In genomic region chr7:91085175-91085574, GRCh38 we compare ENCODE assay signal across 14 cellular contexts.
"Had no signal": no experiment of that assay in that cellular context is flagged by ENCODE, and none has a peak within 500 bp of the region (broad histone marks: within the 10 kb centered on the region; RNA-seq: fewer than 3 reads in every experiment).

No MANE protein-coding gene starts in this region.

- ATAC-seq: activated CD4-positive, CD25-positive, alpha-beta regulatory T cell treated with anti-CD3 and anti-CD28 coated beads, Interleukin-2, amount 50 U/mL, for 24 hours; lower lobe of right lung; psoas muscle; sciatic nerve had no signal

- H3K9me3 ChIP-seq: adrenal gland, lower lobe of right lung, psoas muscle, transverse colon, vagina had no signal

- H3K9me3 Mint-ChIP-seq: neural crest cell had no signal

- H3K36me3 ChIP-seq: adrenal gland, lower lobe of right lung, transverse colon, vagina had no signal

- DNase-seq: activated effector memory CD4-positive, alpha-beta T cell treated with Interleukin-2 at 50 U/mL for 16 hours; activated T-cell treated with anti-CD3 and anti-CD28 coated beads, Interleukin-2, amount 50 U/mL, for 1 hour; adrenal gland; foreskin melanocyte; head of caudate nucleus; kidney glomerular epithelial cell; lower lobe of right lung; psoas muscle; transverse colon had no signal

- H3K27ac ChIP-seq: adrenal gland, epithelial cell of prostate, lower lobe of right lung, psoas muscle, transverse colon, vagina had no signal

- H3K27me3 ChIP-seq: adrenal gland, transverse colon, vagina had no signal

- H3K4me3 Mint-ChIP-seq: neural crest cell had no signal

- H3K4me3 ChIP-seq: adrenal gland, lower lobe of right lung, psoas muscle, transverse colon, vagina had no signal
